11 cellular contexts compared by ENCODE assay signal in genomic region chr22:24977370-24978230, GRCh38. TPM values are rescaled to one million over a fixed set of nuclear protein-coding genes. Genes with fewer than 3 reads are reported as not detected.
DNase-seq lines count a peak whose midpoint lies in the region; ATAC-seq and TF ChIP-seq lines count a peak whose summit lies in the region.
"Had no signal": no experiment of that assay in that cellular context is flagged by ENCODE, and none has a peak within 500 bp of the region (broad histone marks: within the 10 kb centered on the region; RNA-seq: fewer than 3 reads in every experiment).

No MANE protein-coding gene starts in this region.

- intact Hi-C loops in Right ventricle myocardium inferior (cut with DNase I): no loop called here
- intact Hi-C loops in cardiac septum (cut with DNase I): no loop called here
- intact Hi-C loops in aorta (cut with DNase I): no loop called here

- H3K36me3 ChIP-seq in aorta (ENCODE audit: control insufficient read depth in 1 of 2, insufficient read depth in 2 of 2, low read length in 1 of 2): no peaks in the 10 kb centered on the region
- H3K36me3 ChIP-seq: WERI-Rb-1 had no signal

- H3K4me1 ChIP-seq in foreskin keratinocyte (peaks cover 31% of the 10 kb centered on the region), aorta (ENCODE audit: control insufficient read depth in 1 of 2, insufficient read depth in 2 of 2, low read length in 2 of 2) (no peaks in the 10 kb centered on the region)

- WGBS in aorta, 2 donors: 42 to 48% methylated on average over 13 of the region's 13 CpGs

- peak overlapping the region; percentile 87 for H3K27ac ChIP-seq in foreskin keratinocyte
- no peak overlapping the region for H3K27ac ChIP-seq in aorta (ENCODE audit: low read depth in 1 of 2, low read length in 2 of 2)
- H3K27ac ChIP-seq: WERI-Rb-1 had no signal

- H3K4me3 ChIP-seq in aorta (ENCODE audit: low read length in 2 of 2): no peak overlapping the region

- no peaks in the 10 kb centered on the region for H3K27me3 ChIP-seq in foreskin keratinocyte
- no peaks in the 10 kb centered on the region for H3K27me3 ChIP-seq in aorta (ENCODE audit: control insufficient read depth in 1 of 2, insufficient read depth in 2 of 2, low read length in 1 of 2)

- H3K9me3 ChIP-seq in aorta (ENCODE audit: control insufficient read depth, low read length): no peaks in the 10 kb centered on the region

- ATAC-seq in Right ventricle myocardium inferior: peak; percentile 84
- peak; percentile 69 for ATAC-seq in foreskin keratinocyte
- ATAC-seq in omental fat pad (ENCODE audit: low FRiP score): peak; percentile 38
- ATAC-seq in aorta (ENCODE audit: low FRiP score): peak; percentile 73
- ATAC-seq in GM21515 (IDR thresholded peaks at IDR 0.05; ENCODE audit: unreplicated experiment): no peak

- TF ChIP-seq CTCF in foreskin keratinocyte (conservative IDR thresholded peaks at IDR 0.05) (peak; percentile 3), omental fat pad (IDR thresholded peaks at IDR 0.05) (no peak)

- DNase-seq in Right ventricle myocardium inferior (ENCODE audit: missing footprints) (peak; percentile 82), cardiac septum (ENCODE audit: low spot score) (no peak), foreskin keratinocyte (peak; percentile 61 to 80), omental fat pad (ENCODE audit: low spot score) (no peak), aorta (peak; percentile 72 to 81)
- DNase-seq in activated CD8-positive, alpha-beta memory T cell treated with anti-CD3 and anti-CD28 coated beads, Interleukin-2, amount 50 U/mL, for 4 hours: no peak
- no peak for DNase-seq in activated T-cell treated with anti-CD3 and anti-CD28 coated beads, Interleukin-2, amount 50 U/mL, for 1 hour
- DNase-seq: activated naive CD4-positive, alpha-beta T cell treated with anti-CD3 and anti-CD28 coated beads, Interleukin-2, amount 10 ng/mL, durations not matched to agents 7 days and 5 days; NCI-H524; WERI-Rb-1 had no signal

RNA-seq across cellular contexts. Expression of gene KIAA1671, which starts 25.1 kb away (rescaled TPM):
- total RNA-seq in Right ventricle myocardium inferior: 12.8 TPM
- total RNA-seq in cardiac septum: 12.3 TPM
- 22.6 and 26.2 TPM in 2 replicates for total RNA-seq in foreskin keratinocyte
- 4.7 and 6.6 TPM in 2 replicates for polyA plus RNA-seq in foreskin keratinocyte
- 10 to 100 TPM in 1 of 4 donors, 1 to 10 TPM in 3; 7.5 to 26.5 (median 9.1) TPM for total RNA-seq in omental fat pad
- total RNA-seq in aorta: 10 to 100 TPM; 57.0 to 93.3 TPM
- 10 to 100 TPM; 11.5 to 15.4 TPM for polyA plus RNA-seq in aorta

RNA-seq across cellular contexts. Expression of gene LHFPL7, which starts 31.1 kb away (rescaled TPM):
- total RNA-seq in Right ventricle myocardium inferior (not detected), cardiac septum (not detected), foreskin keratinocyte (not detected in 2 replicates), omental fat pad (not detected), aorta (not detected)
- polyA plus RNA-seq in foreskin keratinocyte (not detected in 2 replicates), aorta (not detected)

Comparison
In these comparisons a context has a peak if more than half of its experiments do, and no peak if none do; other contexts are left out.
1. DNase-seq: peak in Right ventricle myocardium inferior (single experiment), foreskin keratinocyte (2 of 2) and aorta (2 of 2); none in cardiac septum (single experiment), omental fat pad (single experiment), activated CD8-positive, alpha-beta memory T cell treated with anti-CD3 and anti-CD28 coated beads, Interleukin-2, amount 50 U/mL, for 4 hours (single experiment) and activated T-cell treated with anti-CD3 and anti-CD28 coated beads, Interleukin-2, amount 50 U/mL, for 1 hour (single experiment).